In genomic region chr1:12464627-12465056, GRCh38 we compare ENCODE assay signal across 12 cellular contexts.
DNase-seq lines count a peak whose midpoint lies in the region; ATAC-seq and TF ChIP-seq lines count a peak whose summit lies in the region.
"Had no signal": no experiment of that assay in that cellular context is flagged by ENCODE, and none has a peak within 500 bp of the region (broad histone marks: within the 10 kb centered on the region; RNA-seq: fewer than 3 reads in every experiment).

No MANE protein-coding gene starts in this region.

- H3K9me3 ChIP-seq in subcutaneous abdominal adipose tissue (ENCODE audit: control insufficient read depth in 5 of 5, low read length in 5 of 5): no peaks in the 10 kb centered on the region

- H3K9me3 Mint-ChIP-seq in MCF 10A (ENCODE audit: unreplicated experiment) (no peaks in the 10 kb centered on the region), WTC11 (no peaks in the 10 kb centered on the region)
- H3K9me3 Mint-ChIP-seq: memory B cell had no signal

- peak overlapping the region in 2 of 5 donors; percentile 23 to 78 for H3K9ac ChIP-seq in subcutaneous abdominal adipose tissue (ENCODE audit: low read length in 5 of 5)

- intact Hi-C loops in MCF 10A (cut with micrococcal nuclease): no loop called here

- H3K36me3 Mint-ChIP-seq in MCF 10A (ENCODE audit: insufficient read depth, unreplicated experiment): peaks cover 33% of the 10 kb centered on the region
- H3K36me3 Mint-ChIP-seq in WTC11: no peaks in the 10 kb centered on the region; the same call in 1 of the 2 replicates

- H3K27ac Mint-ChIP-seq in MCF 10A (ENCODE audit: low read depth, unreplicated experiment) (no peak overlapping the region), WTC11 (no peak overlapping the region)
- H3K27ac Mint-ChIP-seq: memory B cell had no signal

- H3K27me3 Mint-ChIP-seq in MCF 10A (ENCODE audit: insufficient read depth, unreplicated experiment) (no peaks in the 10 kb centered on the region), WTC11 (ENCODE audit: low read depth) (no peaks in the 10 kb centered on the region)
- H3K27me3 Mint-ChIP-seq: memory B cell had no signal

- no peaks in the 10 kb centered on the region for H3K27me3 ChIP-seq in subcutaneous abdominal adipose tissue (ENCODE audit: control insufficient read depth in 5 of 5, insufficient read depth in 4 of 5, low read length in 5 of 5)

- H3K4me1 Mint-ChIP-seq in MCF 10A (ENCODE audit: insufficient read depth, unreplicated experiment): no peaks in the 10 kb centered on the region
- peaks cover 8% of the 10 kb centered on the region for H3K4me1 Mint-ChIP-seq in WTC11
- H3K4me1 Mint-ChIP-seq: memory B cell had no signal

- CTCF ChIA-PET in MCF 10A (lab: Yijun Ruan, JAX): interaction anchor here (1.0 kb wide), 1 partner anchor 42 kb away, joined by 4 read pairs; no protein-coding TSS in a partner anchor
- CTCF ChIA-PET in WTC11 (lab: Charles Lee): no interaction called here

- BruUV-seq in MCF 10A (replicated peaks; lab: Mats Ljungman, UMichigan): no TSS peak

- TF ChIP-seq CTCF in HFF-Myc (IDR thresholded peaks at IDR 0.05; ENCODE audit: low read depth, low read length, missing control alignments) (no peak), MCF 10A (IDR thresholded peaks at IDR 0.05; ENCODE audit: unreplicated experiment) (no peak), WTC11 (IDR thresholded peaks at IDR 0.05) (no peak)

- ATAC-seq in WTC11: no peak

- POLR2A ChIA-PET in MCF 10A (lab: Yijun Ruan, JAX): no interaction called here
- POLR2A ChIA-PET in WTC11 (lab: Charles Lee): no interaction called here

- H3K36me3 ChIP-seq in subcutaneous abdominal adipose tissue (ENCODE audit: control insufficient read depth in 5 of 5, insufficient read depth in 5 of 5, low read length in 5 of 5): peaks cover 0 to 29% (median 3%) of the 10 kb centered on the region in 5 donors
- H3K36me3 ChIP-seq: WERI-Rb-1 had no signal

- H3K4me3 ChIP-seq in HFF-Myc (replicated peaks; ENCODE audit: low read depth, low read length): no peak overlapping the region
- no peak overlapping the region for H3K4me3 ChIP-seq in subcutaneous abdominal adipose tissue (ENCODE audit: low read depth in 1 of 5, low read length in 5 of 5)

- H3K4me3 Mint-ChIP-seq in MCF 10A (ENCODE audit: unreplicated experiment): no peak overlapping the region
- no peak overlapping the region for H3K4me3 Mint-ChIP-seq in WTC11
- H3K4me3 Mint-ChIP-seq: memory B cell had no signal

- DNase-seq in HFF-Myc (ENCODE audit: extremely low read depth, low read depth): peak; percentile 69
- peak; percentile 57 for DNase-seq in MCF 10A (ENCODE audit: unreplicated experiment)
- peak; percentile 58 for DNase-seq in left kidney (ENCODE audit: low read depth, low spot score)
- DNase-seq in stimulated activated naive CD4-positive, alpha-beta T cell treated with Interleukin-2 at 50 U/mL for 16 hours (lab: John Stamatoyannopoulos, UW): no peak
- DNase-seq in WTC11 (ENCODE audit: low spot score): no peak
- no peak for DNase-seq in NCI-H2029 (lab: John Stamatoyannopoulos, UW)
- no peak for DNase-seq in D341Med (ENCODE audit: low spot score)
- DNase-seq: DMS53, KG1, WERI-Rb-1 had no signal

- peak overlapping the region; percentile 77 for H3K27ac ChIP-seq in subcutaneous abdominal adipose tissue (ENCODE audit: low read depth, low read length)
- H3K27ac ChIP-seq: WERI-Rb-1 had no signal

- peaks cover 13 to 52% (median 46%) of the 10 kb centered on the region in 5 donors for H3K4me1 ChIP-seq in subcutaneous abdominal adipose tissue (ENCODE audit: control insufficient read depth in 5 of 5, insufficient read depth in 5 of 5, low read length in 5 of 5)

TF ChIP-seq in WTC11, 78 proteins besides CTCF, POLR2A, EP300 and RAD21:
- no peak for TF ChIP-seq ZNF425 (CRISPR knock-in tag; conservative IDR thresholded peaks at IDR 0.05)
- TF ChIP-seq, protein P1, sequence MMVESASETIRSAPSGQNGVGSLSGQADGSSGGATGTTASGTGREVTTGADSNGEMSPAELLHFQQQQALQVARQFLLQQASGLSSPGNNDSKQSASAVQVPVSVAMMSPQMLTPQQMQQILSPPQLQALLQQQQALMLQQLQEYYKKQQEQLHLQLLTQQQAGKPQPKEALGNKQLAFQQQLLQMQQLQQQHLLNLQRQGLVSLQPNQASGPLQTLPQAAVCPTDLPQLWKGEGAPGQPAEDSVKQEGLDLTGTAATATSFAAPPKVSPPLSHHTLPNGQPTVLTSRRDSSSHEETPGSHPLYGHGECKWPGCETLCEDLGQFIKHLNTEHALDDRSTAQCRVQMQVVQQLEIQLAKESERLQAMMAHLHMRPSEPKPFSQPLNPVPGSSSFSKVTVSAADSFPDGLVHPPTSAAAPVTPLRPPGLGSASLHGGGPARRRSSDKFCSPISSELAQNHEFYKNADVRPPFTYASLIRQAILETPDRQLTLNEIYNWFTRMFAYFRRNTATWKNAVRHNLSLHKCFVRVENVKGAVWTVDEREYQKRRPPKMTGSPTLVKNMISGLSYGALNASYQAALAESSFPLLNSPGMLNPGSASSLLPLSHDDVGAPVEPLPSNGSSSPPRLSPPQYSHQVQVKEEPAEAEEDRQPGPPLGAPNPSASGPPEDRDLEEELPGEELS (CRISPR knock-in tag; IDR thresholded peaks at IDR 0.05): no peak
- TF ChIP-seq, protein P2, sequence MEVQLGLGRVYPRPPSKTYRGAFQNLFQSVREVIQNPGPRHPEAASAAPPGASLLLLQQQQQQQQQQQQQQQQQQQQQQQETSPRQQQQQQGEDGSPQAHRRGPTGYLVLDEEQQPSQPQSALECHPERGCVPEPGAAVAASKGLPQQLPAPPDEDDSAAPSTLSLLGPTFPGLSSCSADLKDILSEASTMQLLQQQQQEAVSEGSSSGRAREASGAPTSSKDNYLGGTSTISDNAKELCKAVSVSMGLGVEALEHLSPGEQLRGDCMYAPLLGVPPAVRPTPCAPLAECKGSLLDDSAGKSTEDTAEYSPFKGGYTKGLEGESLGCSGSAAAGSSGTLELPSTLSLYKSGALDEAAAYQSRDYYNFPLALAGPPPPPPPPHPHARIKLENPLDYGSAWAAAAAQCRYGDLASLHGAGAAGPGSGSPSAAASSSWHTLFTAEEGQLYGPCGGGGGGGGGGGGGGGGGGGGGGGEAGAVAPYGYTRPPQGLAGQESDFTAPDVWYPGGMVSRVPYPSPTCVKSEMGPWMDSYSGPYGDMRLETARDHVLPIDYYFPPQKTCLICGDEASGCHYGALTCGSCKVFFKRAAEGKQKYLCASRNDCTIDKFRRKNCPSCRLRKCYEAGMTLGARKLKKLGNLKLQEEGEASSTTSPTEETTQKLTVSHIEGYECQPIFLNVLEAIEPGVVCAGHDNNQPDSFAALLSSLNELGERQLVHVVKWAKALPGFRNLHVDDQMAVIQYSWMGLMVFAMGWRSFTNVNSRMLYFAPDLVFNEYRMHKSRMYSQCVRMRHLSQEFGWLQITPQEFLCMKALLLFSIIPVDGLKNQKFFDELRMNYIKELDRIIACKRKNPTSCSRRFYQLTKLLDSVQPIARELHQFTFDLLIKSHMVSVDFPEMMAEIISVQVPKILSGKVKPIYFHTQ (CRISPR knock-in tag; IDR thresholded peaks at IDR 0.05): no peak
- TF ChIP-seq CREB1 (CRISPR knock-in tag; IDR thresholded peaks at IDR 0.05): no peak
- TF ChIP-seq JAZF1 (CRISPR knock-in tag; IDR thresholded peaks at IDR 0.05): no peak
- TF ChIP-seq ATF1 (CRISPR knock-in tag; IDR thresholded peaks at IDR 0.05): no peak
- TF ChIP-seq ELF4 (CRISPR knock-in tag; IDR thresholded peaks at IDR 0.05; ENCODE audit: low read depth): no peak
- TF ChIP-seq ESRRA (CRISPR knock-in tag; IDR thresholded peaks at IDR 0.05; ENCODE audit: borderline replicate concordance): no peak
TF ChIP-seq in WTC11: peak in this region for 0.

Comparison
In these comparisons a context has a peak if more than half of its experiments do, and no peak if none do; other contexts are left out.
1. DNase-seq: peak in HFF-Myc (single experiment), MCF 10A (single experiment) and left kidney (single experiment); none in stimulated activated naive CD4-positive, alpha-beta T cell treated with Interleukin-2 at 50 U/mL for 16 hours (single experiment), WTC11 (single experiment), NCI-H2029 (single experiment) and D341Med (single experiment).